ENCODE assay signal across 8 cellular contexts in the genomic region with DNA sequence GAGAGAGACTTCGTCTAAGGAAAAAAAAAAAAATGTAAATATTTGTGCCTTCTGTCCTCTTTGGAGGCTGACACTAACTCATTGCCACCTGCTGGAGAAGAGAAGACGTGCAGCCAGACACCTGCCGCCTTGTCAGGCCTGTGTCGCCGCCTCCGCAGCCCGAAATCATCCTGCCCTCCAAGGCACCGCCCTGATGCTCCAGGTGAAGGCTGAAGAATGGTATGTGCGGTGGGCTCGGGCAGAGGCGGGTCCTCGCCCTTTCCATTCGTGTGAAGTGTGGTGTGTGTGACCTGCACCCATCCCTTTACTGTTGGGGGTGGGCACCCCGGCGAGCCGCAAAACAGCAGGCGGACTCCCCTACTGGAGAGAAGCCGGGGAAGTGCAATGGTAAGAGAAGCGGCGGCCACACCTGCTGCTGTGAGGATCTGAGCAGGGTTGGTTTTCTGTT.
A peak's percentile ranks its signal among the peaks of the same experiment; 100 is the strongest.
DNase-seq lines count a peak whose midpoint lies in the region; ATAC-seq, FAIRE-seq and TF ChIP-seq lines count a peak whose summit lies in the region.

No MANE protein-coding gene starts in this region.

- FAIRE-seq in astrocyte (lab: Jason Lieb, UNC): no peak

- no peak overlapping the region for H3K4me3 Mint-ChIP-seq in astrocyte (ENCODE audit: unreplicated experiment)

- no peaks in the 10 kb centered on the region for H3K9me3 Mint-ChIP-seq in astrocyte (ENCODE audit: unreplicated experiment)

- H4K20me1 ChIP-seq in astrocyte (ENCODE audit: insufficient read depth, low read length): no peaks in the 10 kb centered on the region

- no peak overlapping the region for H3K9ac ChIP-seq in astrocyte (ENCODE audit: low read length)

- H3K4me1 Mint-ChIP-seq in astrocyte (ENCODE audit: low read depth, unreplicated experiment): no peaks in the 10 kb centered on the region

- H3K79me2 ChIP-seq in astrocyte (ENCODE audit: insufficient read depth, low read length): no peaks in the 10 kb centered on the region

- ATAC-seq in GM19372 (IDR thresholded peaks at IDR 0.05; ENCODE audit: low read depth, unreplicated experiment) (peak; percentile 65), HG02973 (IDR thresholded peaks at IDR 0.05; ENCODE audit: unreplicated experiment) (no peak)

- H3K27me3 ChIP-seq in astrocyte (ENCODE audit: insufficient read depth, low read length): peaks cover 4% of the 10 kb centered on the region

- no peaks in the 10 kb centered on the region for H3K36me3 ChIP-seq in astrocyte (ENCODE audit: insufficient read depth, low read length)

- peak; percentile 51 for TF ChIP-seq CTCF in astrocyte (IDR thresholded peaks at IDR 0.05; ENCODE audit: insufficient read depth, low read depth, low read length)

- DNase-seq in AML-193 (lab: John Stamatoyannopoulos, UW) (peak; percentile 27 to 43), KBM-7 (peak; percentile 74), T-helper 2 cell (peak; percentile 25 to 84 (median 60)), astrocyte (ENCODE audit: low read depth) (peak; percentile 7), iPS DF 4.7 (ENCODE audit: extremely low read depth, low spot score) (peak; percentile 85)
- peak; percentile 29 to 61 for DNase-seq in stimulated activated CD4-positive, alpha-beta T cell treated with anti-CD3 and anti-CD28 coated beads, Interleukin-12 subunit alpha, Interleukin-12 subunit beta, amount 100 ng/mL, for 24 hours (ENCODE audit: low read depth in 2 of 2)

- H3K4me3 ChIP-seq in astrocyte (ENCODE audit: insufficient read depth, low read depth, low read length): no peak overlapping the region

- peak overlapping the region; percentile 78 for H2AFZ ChIP-seq in astrocyte (ENCODE audit: low read depth, low read length)

- no peak overlapping the region for H3K27ac ChIP-seq in astrocyte (ENCODE audit: low read depth, low read length)

- peaks cover 13% of the 10 kb centered on the region for H3K27me3 Mint-ChIP-seq in astrocyte (ENCODE audit: low read depth, unreplicated experiment)

- H3K9me3 ChIP-seq in astrocyte (ENCODE audit: insufficient read depth, low read depth, low read length): no peaks in the 10 kb centered on the region

- H3K27ac Mint-ChIP-seq in astrocyte (ENCODE audit: unreplicated experiment): no peak overlapping the region

- in situ Hi-C loops in KBM-7 (cut with MboI; ENCODE audit: low pct_unique_long_range_greater_than_20kb, low sequenced_read_pairs): no loop called here

- no peaks in the 10 kb centered on the region for H3K36me3 Mint-ChIP-seq in astrocyte (ENCODE audit: low read depth, unreplicated experiment)

- H3K4me2 ChIP-seq in astrocyte (ENCODE audit: low read length): peak overlapping the region; percentile 82

- no peaks in the 10 kb centered on the region for H3K4me1 ChIP-seq in astrocyte (ENCODE audit: insufficient read depth, low read length)

Comparison
In these comparisons a context has a peak if more than half of its experiments do, and no peak if none do; other contexts are left out.
1. DNase-seq: peak in every context shown above with its lines; median percentile 85 in iPS DF 4.7; 74 in KBM-7; 60 in T-helper 2 cell; 45 in stimulated activated CD4-positive, alpha-beta T cell treated with anti-CD3 and anti-CD28 coated beads, Interleukin-12 subunit alpha, Interleukin-12 subunit beta, amount 100 ng/mL, for 24 hours; 35 in AML-193; 7 in astrocyte.